8 cellular contexts compared by ENCODE assay signal in genomic region chr17:44899074-44899782, GRCh38. TPM values are rescaled to one million over a fixed set of nuclear protein-coding genes. Genes with fewer than 3 reads are reported as not detected.
DNase-seq lines count a peak whose midpoint lies in the region; ATAC-seq and TF ChIP-seq lines count a peak whose summit lies in the region.

EFTUD2 (minus strand) TSS chr17:44899445; CDS start chr17:44894521, 4,924 bp downstream.

- H3K9me3 ChIP-seq in right cardiac atrium (ENCODE audit: control insufficient read depth, low read length), result no peaks in the 10 kb centered on the region
- no peaks in the 10 kb centered on the region for H3K9me3 ChIP-seq in uterus

- H3K4me1 ChIP-seq in right cardiac atrium (ENCODE audit: control insufficient read depth, insufficient read depth, low read length) (no peaks in the 10 kb centered on the region), uterus (no peaks in the 10 kb centered on the region)

- peak within 1 kb of the TSS; percentile 75 for H3K4me3 ChIP-seq in GM12875 (ENCODE audit: low read depth, low read length)
- peak within 1 kb of the TSS; percentile 74 for H3K4me3 ChIP-seq in right cardiac atrium (ENCODE audit: low read length)
- peak within 1 kb of the TSS; percentile 51 to 77 for H3K4me3 ChIP-seq in uterus

- ATAC-seq in HG02885 (IDR thresholded peaks at IDR 0.05; ENCODE audit: poor library complexity, unreplicated experiment) (peak; percentile 81), right cardiac atrium (peak; percentile 94 to 95)

- intact Hi-C loops in T-helper 2 cell treated with Interferon-gamma antibody and Interleukin-4, amounts not matched to agents 100 ng/mL and 5 ng/mL, for 36 hours (cut with micrococcal nuclease), result loop anchor here (1.0 to 5.0 kb wide), 2 partner anchors 69 to 192 kb away; partner anchors contain the start of genes C1QL1 and DBF4B
- intact Hi-C loops in right cardiac atrium (cut with DNase I) (no loop called here), uterus (cut with DNase I; ENCODE audit: low total_unique reads) (no loop called here)

- no peaks in the 10 kb centered on the region for H3K27me3 ChIP-seq in right cardiac atrium (ENCODE audit: control insufficient read depth, insufficient read depth)
- H3K27me3 ChIP-seq in uterus, result no peaks in the 10 kb centered on the region

- TF ChIP-seq CTCF in GM12875 (IDR thresholded peaks at IDR 0.05; ENCODE audit: borderline replicate concordance, insufficient read depth, low read depth, low read length) (no peak), uterus (IDR thresholded peaks at IDR 0.05) (peak in 2 of 4 experiments; percentile 31 to 59)

- H3K36me3 ChIP-seq in uterus, result no peaks in the 10 kb centered on the region

- DNase-seq in NCI-H1930 (lab: John Stamatoyannopoulos, UW) (peak; percentile 84 to 94), anterior cingulate cortex (lab: John Stamatoyannopoulos, UW) (peak in 57 of 58 donors; percentile 72 to 98 (median 94)), right cardiac atrium (peak; percentile 93 to 98 (median 97)), putamen (ENCODE audit: low spot score) (peak; percentile 87), uterus (peak; percentile 90 to 91)

- WGBS in right cardiac atrium, result under 1% methylated on average over 54 of the region's 54 CpGs

- TF ChIP-seq POLR2A in uterus (IDR thresholded peaks at IDR 0.05), result peak; percentile 41 to 60

- H3K27ac ChIP-seq in right cardiac atrium (ENCODE audit: low read length) (peak within 1 kb of the TSS; percentile 90), uterus (peak within 1 kb of the TSS; percentile 93)

RNA-seq across cellular contexts. Expression of gene EFTUD2, which starts in this region (rescaled TPM):
- 147 and 159 TPM in 2 replicates for total RNA-seq in T-helper 2 cell treated with Interferon-gamma antibody and Interleukin-4, amounts not matched to agents 100 ng/mL and 5 ng/mL, for 36 hours
- total RNA-seq in right cardiac atrium, result 10 to 100 TPM; 54.8 to 73.0 (median 59.5) TPM
- 27.7 TPM for polyA plus RNA-seq in right cardiac atrium
- 100 to 1,000 TPM in 2 of 4 donors, 10 to 100 TPM in 2; 12.4 to 129 (median 64.7) TPM for total RNA-seq in uterus

Comparison
In these comparisons a context has a peak if more than half of its experiments do, and no peak if none do; other contexts are left out.
1. Peak in every context shown above with its lines: DNase-seq, ATAC-seq, H3K4me3 ChIP-seq and H3K27ac ChIP-seq.